In the genomic region with DNA sequence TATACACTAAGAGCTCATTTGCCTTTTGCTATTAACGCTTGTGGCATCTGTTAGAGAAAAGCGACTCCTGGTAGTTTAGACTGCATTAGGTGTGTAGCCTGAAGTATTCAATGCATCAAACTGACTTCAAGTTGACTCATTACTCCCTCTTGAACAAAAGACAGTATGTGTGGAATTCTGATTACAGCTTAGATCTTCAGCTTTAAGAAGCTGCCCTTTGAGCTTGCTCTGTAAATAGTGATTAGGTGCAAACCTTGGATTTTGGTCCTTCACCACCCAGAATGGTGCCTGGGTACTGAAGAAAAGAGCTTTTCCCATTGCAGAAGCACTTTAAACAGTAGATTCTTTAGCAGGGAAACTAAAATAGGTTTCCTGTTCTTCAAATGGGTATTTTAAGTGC, we compare ENCODE assay signal across 31 cellular contexts.
"Had no signal": no experiment of that assay in that cellular context is flagged by ENCODE, and none has a peak within 500 bp of the region (broad histone marks: within the 10 kb centered on the region; RNA-seq: fewer than 3 reads in every experiment).

No MANE protein-coding gene starts in this region.

- H3K36me3 ChIP-seq: ascending aorta, brain microvascular endothelial cell, heart right ventricle, pancreas, transverse colon, uterus had no signal

- H3K4me3 ChIP-seq: ascending aorta, coronary artery, dorsolateral prefrontal cortex, heart right ventricle, pancreas, testis, transverse colon, uterus had no signal

- DNase-seq: activated CD4-positive, alpha-beta T cell treated with anti-CD3 and anti-CD28 coated beads for 48 hours; activated CD4-positive, alpha-beta T cell treated with anti-CD3 and anti-CD28 coated beads, Interleukin-2, amount 50 U/mL, for 48 hours; activated CD4-positive, CD25-positive, alpha-beta regulatory T cell; activated CD8-positive, alpha-beta memory T cell treated with anti-CD3 and anti-CD28 coated beads for 24 hours; activated CD8-positive, alpha-beta memory T cell treated with anti-CD3 and anti-CD28 coated beads, Interleukin-2, amount 50 U/mL, for 4 hours; activated gamma-delta T cell; activated naive CD4-positive, alpha-beta T cell treated with anti-CD3 and anti-CD28 coated beads, Interleukin-2, amount 10 ng/mL, durations not matched to agents 7 days and 5 days; activated naive CD8-positive, alpha-beta T cell treated with anti-CD3 and anti-CD28 coated beads, Interleukin-2, amount 10 ng/mL, durations not matched to agents 7 days and 5 days; activated T-cell treated with anti-CD3 and anti-CD28 coated beads, Interleukin-2, amount 50 U/mL, for 24 hours; brain microvascular endothelial cell; dorsolateral prefrontal cortex; effector memory CD4-positive, alpha-beta T cell; foreskin melanocyte; heart right ventricle; left ventricle myocardium superior; mammary epithelial cell; naive B cell; nephron progenitor cell; pancreas; right cardiac atrium; stimulated activated CD4-positive, alpha-beta T cell treated with anti-CD3 and anti-CD28 coated beads, Interleukin-4, amount 100 ng/mL, for 1 hour; stimulated activated naive CD8-positive, alpha-beta T cell treated with anti-CD3 and anti-CD28 coated beads, Interleukin-15, Interleukin-2, amounts not matched to agents 100 U/mL and 50 U/mL, for 24 hours; T-helper 1 cell; testis; transverse colon; uterus had no signal

- H3K27me3 ChIP-seq: ascending aorta, brain microvascular endothelial cell, dorsolateral prefrontal cortex, heart right ventricle, pancreas, testis, transverse colon, uterus had no signal

- H3K27ac ChIP-seq: ascending aorta, brain microvascular endothelial cell, coronary artery, dorsolateral prefrontal cortex, heart right ventricle, pancreas, testis, transverse colon, uterus had no signal

- H3K27ac Mint-ChIP-seq: activated naive CD4-positive, alpha-beta T cell treated with anti-CD3 and anti-CD28 coated beads, Interleukin-2, amount 10 ng/mL, durations not matched to agents 7 days and 5 days; activated naive CD8-positive, alpha-beta T cell treated with anti-CD3 and anti-CD28 coated beads, Interleukin-2, amount 10 ng/mL, durations not matched to agents 7 days and 5 days; activated T-cell treated with anti-CD3 and anti-CD28 coated beads, Interleukin-2, amount 50 U/mL, for 24 hours; mesothelial cell of epicardium; naive B cell; nephron progenitor cell; T-helper 2 cell treated with Interferon-gamma antibody and Interleukin-4, amounts not matched to agents 5 μg/mL and 100 μg/mL, for 36 hours had no signal

- H3K4me1 ChIP-seq: ascending aorta, pancreas, testis, uterus had no signal

- H3K9me3 ChIP-seq: ascending aorta, heart right ventricle, pancreas, testis, transverse colon, uterus had no signal

- H3K36me3 Mint-ChIP-seq: activated naive CD4-positive, alpha-beta T cell treated with anti-CD3 and anti-CD28 coated beads, Interleukin-2, amount 10 ng/mL, durations not matched to agents 7 days and 5 days; activated naive CD8-positive, alpha-beta T cell treated with anti-CD3 and anti-CD28 coated beads, Interleukin-2, amount 10 ng/mL, durations not matched to agents 7 days and 5 days; mesothelial cell of epicardium; naive B cell had no signal

- H3K27me3 Mint-ChIP-seq: activated naive CD4-positive, alpha-beta T cell treated with anti-CD3 and anti-CD28 coated beads, Interleukin-2, amount 10 ng/mL, durations not matched to agents 7 days and 5 days; activated naive CD8-positive, alpha-beta T cell treated with anti-CD3 and anti-CD28 coated beads, Interleukin-2, amount 10 ng/mL, durations not matched to agents 7 days and 5 days; activated T-cell treated with anti-CD3 and anti-CD28 coated beads, Interleukin-2, amount 50 U/mL, for 24 hours; naive B cell had no signal

- H3K4me1 Mint-ChIP-seq: activated naive CD4-positive, alpha-beta T cell treated with anti-CD3 and anti-CD28 coated beads, Interleukin-2, amount 10 ng/mL, durations not matched to agents 7 days and 5 days; activated naive CD8-positive, alpha-beta T cell treated with anti-CD3 and anti-CD28 coated beads, Interleukin-2, amount 10 ng/mL, durations not matched to agents 7 days and 5 days; naive B cell had no signal

- ATAC-seq: heart right ventricle; left ventricle myocardium superior; pancreas; right cardiac atrium; stimulated activated naive CD8-positive, alpha-beta T cell treated with anti-CD3 and anti-CD28 coated beads, Interleukin-15, Interleukin-2, amounts not matched to agents 100 U/mL and 50 U/mL, for 24 hours had no signal

- FAIRE-seq: islet of Langerhans, pancreas had no signal

- H3K4me3 Mint-ChIP-seq: activated naive CD4-positive, alpha-beta T cell treated with anti-CD3 and anti-CD28 coated beads, Interleukin-2, amount 10 ng/mL, durations not matched to agents 7 days and 5 days; activated naive CD8-positive, alpha-beta T cell treated with anti-CD3 and anti-CD28 coated beads, Interleukin-2, amount 10 ng/mL, durations not matched to agents 7 days and 5 days; activated T-cell treated with anti-CD3 and anti-CD28 coated beads, Interleukin-2, amount 50 U/mL, for 24 hours; mesothelial cell of epicardium; naive B cell; nephron progenitor cell; T-helper 2 cell treated with Interferon-gamma antibody and Interleukin-4, amounts not matched to agents 5 μg/mL and 100 μg/mL, for 36 hours had no signal

- H3K9me3 Mint-ChIP-seq: activated naive CD4-positive, alpha-beta T cell treated with anti-CD3 and anti-CD28 coated beads, Interleukin-2, amount 10 ng/mL, durations not matched to agents 7 days and 5 days; activated naive CD8-positive, alpha-beta T cell treated with anti-CD3 and anti-CD28 coated beads, Interleukin-2, amount 10 ng/mL, durations not matched to agents 7 days and 5 days; activated T-cell treated with anti-CD3 and anti-CD28 coated beads, Interleukin-2, amount 50 U/mL, for 24 hours; mesothelial cell of epicardium; nephron progenitor cell; T-helper 2 cell treated with Interferon-gamma antibody and Interleukin-4, amounts not matched to agents 5 μg/mL and 100 μg/mL, for 36 hours had no signal
